In the genomic region with DNA sequence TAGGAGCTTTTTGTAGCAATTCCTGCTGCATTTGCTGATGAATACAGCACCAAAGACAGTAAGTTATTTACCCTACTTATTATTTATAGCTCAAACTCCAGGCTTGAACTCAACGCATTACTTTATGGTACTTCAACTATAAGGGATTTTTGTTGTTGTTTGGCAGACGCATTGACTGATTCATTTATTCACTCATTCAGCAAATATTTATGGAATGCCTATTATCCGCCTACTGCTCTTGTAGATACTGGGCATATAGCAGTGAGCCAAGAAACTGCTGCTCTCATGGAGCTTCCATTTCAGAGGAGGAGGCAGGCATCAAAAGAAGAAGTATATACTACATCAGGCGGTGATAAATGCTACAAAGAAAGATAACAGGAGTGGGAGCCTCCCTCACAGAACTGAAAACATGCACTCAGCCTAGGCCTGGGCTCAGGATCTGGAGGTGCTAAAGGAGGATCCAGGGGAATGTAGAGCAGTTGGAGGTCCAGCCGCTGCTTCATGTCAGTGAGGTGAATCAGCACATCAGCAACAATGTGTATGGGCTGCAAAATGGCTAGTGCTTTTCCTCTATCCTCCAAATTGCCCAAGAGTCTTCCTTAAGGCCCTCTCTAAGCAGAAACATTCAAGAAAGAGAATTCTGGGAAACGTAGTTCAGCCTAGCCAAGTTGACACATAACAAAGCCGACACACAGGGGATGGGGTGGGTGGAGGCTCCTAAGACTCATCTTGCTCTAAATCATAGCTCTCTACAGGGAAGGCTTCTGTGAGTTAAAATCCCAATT, we compare ENCODE assay signal across 15 cellular contexts.
"Had no signal": no experiment of that assay in that cellular context is flagged by ENCODE, and none has a peak within 500 bp of the region (broad histone marks: within the 10 kb centered on the region; RNA-seq: fewer than 3 reads in every experiment).

No MANE protein-coding gene starts in this region.

- H3K4me1 ChIP-seq: gastrocnemius medialis, left ventricle myocardium inferior, right atrium auricular region, thyroid gland had no signal

- H3K27ac ChIP-seq: brain microvascular endothelial cell, gastrocnemius medialis, left ventricle myocardium inferior, right atrium auricular region, thyroid gland had no signal

- DNase-seq: activated CD4-positive, CD25-positive, alpha-beta regulatory T cell treated with anti-CD3 and anti-CD28 coated beads, Interleukin-2, amount 50 U/mL, for 72 hours; activated naive CD4-positive, alpha-beta T cell; activated naive CD8-positive, alpha-beta T cell treated with anti-CD3 and anti-CD28 coated beads, Interleukin-2, amount 10 ng/mL, durations not matched to agents 7 days and 5 days; brain microvascular endothelial cell; effector CD8-positive, alpha-beta T cell; gastrocnemius medialis; left ventricle myocardium inferior; naive thymus-derived CD8-positive, alpha-beta T cell; posterior cingulate gyrus; stimulated activated CD4-positive, alpha-beta T cell treated with anti-CD3 and anti-CD28 coated beads, Interleukin-2, amount 100 ng/mL, for 48 hours; stimulated activated naive B cell treated with anti-CD40 and anti-IgM and Interleukin-4, amounts not matched to agents 10 μg/mL and 1 μg/mL and 100 μg/mL, for 72 hours; thyroid gland had no signal

- ATAC-seq: gastrocnemius medialis; naive thymus-derived CD8-positive, alpha-beta T cell; stimulated activated naive B cell treated with anti-CD40 and anti-IgM and Interleukin-4, amounts not matched to agents 10 μg/mL and 1 μg/mL and 100 μg/mL, for 72 hours had no signal

- H3K36me3 ChIP-seq: brain microvascular endothelial cell, gastrocnemius medialis, left ventricle myocardium inferior, right atrium auricular region, thyroid gland had no signal

- H3K9me3 Mint-ChIP-seq: activated naive CD8-positive, alpha-beta T cell treated with anti-CD3 and anti-CD28 coated beads, Interleukin-2, amount 10 ng/mL, durations not matched to agents 7 days and 5 days; activated T-helper 1 cell treated with anti-CD3 and anti-CD28 coated beads, Interleukin-12 subunit alpha, Interleukin-12 subunit beta, Interleukin-2, Interleukin-4 antibody, amounts not matched to agents 30 ng/mL and 10 ng/mL and 1 ng/mL, durations not matched to agents 14 hours and 24 hours and 36 hours; stimulated activated naive B cell treated with anti-CD40 and anti-IgM and Interleukin-4, amounts not matched to agents 10 μg/mL and 1 μg/mL and 100 μg/mL, for 72 hours; T-helper 2 cell treated with Interferon-gamma antibody and Interleukin-4, amounts not matched to agents 5 μg/mL and 100 μg/mL, for 36 hours had no signal

- H3K9me3 ChIP-seq: gastrocnemius medialis, left ventricle myocardium inferior, right atrium auricular region, thyroid gland had no signal

- H3K36me3 Mint-ChIP-seq: activated naive CD8-positive, alpha-beta T cell treated with anti-CD3 and anti-CD28 coated beads, Interleukin-2, amount 10 ng/mL, durations not matched to agents 7 days and 5 days; naive thymus-derived CD8-positive, alpha-beta T cell; stimulated activated naive B cell treated with anti-CD40 and anti-IgM and Interleukin-4, amounts not matched to agents 10 μg/mL and 1 μg/mL and 100 μg/mL, for 72 hours had no signal

- H3K4me3 Mint-ChIP-seq: activated naive CD8-positive, alpha-beta T cell treated with anti-CD3 and anti-CD28 coated beads, Interleukin-2, amount 10 ng/mL, durations not matched to agents 7 days and 5 days; activated T-helper 1 cell treated with anti-CD3 and anti-CD28 coated beads, Interleukin-12 subunit alpha, Interleukin-12 subunit beta, Interleukin-2, Interleukin-4 antibody, amounts not matched to agents 30 ng/mL and 10 ng/mL and 1 ng/mL, durations not matched to agents 14 hours and 24 hours and 36 hours; naive thymus-derived CD8-positive, alpha-beta T cell; stimulated activated naive B cell treated with anti-CD40 and anti-IgM and Interleukin-4, amounts not matched to agents 10 μg/mL and 1 μg/mL and 100 μg/mL, for 72 hours; T-helper 2 cell treated with Interferon-gamma antibody and Interleukin-4, amounts not matched to agents 5 μg/mL and 100 μg/mL, for 36 hours had no signal

- H3K27ac Mint-ChIP-seq: activated naive CD8-positive, alpha-beta T cell treated with anti-CD3 and anti-CD28 coated beads, Interleukin-2, amount 10 ng/mL, durations not matched to agents 7 days and 5 days; activated T-helper 1 cell treated with anti-CD3 and anti-CD28 coated beads, Interleukin-12 subunit alpha, Interleukin-12 subunit beta, Interleukin-2, Interleukin-4 antibody, amounts not matched to agents 30 ng/mL and 10 ng/mL and 1 ng/mL, durations not matched to agents 14 hours and 24 hours and 36 hours; naive thymus-derived CD8-positive, alpha-beta T cell; stimulated activated naive B cell treated with anti-CD40 and anti-IgM and Interleukin-4, amounts not matched to agents 10 μg/mL and 1 μg/mL and 100 μg/mL, for 72 hours; T-helper 2 cell treated with Interferon-gamma antibody and Interleukin-4, amounts not matched to agents 5 μg/mL and 100 μg/mL, for 36 hours had no signal

- H3K4me1 Mint-ChIP-seq: activated naive CD8-positive, alpha-beta T cell treated with anti-CD3 and anti-CD28 coated beads, Interleukin-2, amount 10 ng/mL, durations not matched to agents 7 days and 5 days; naive thymus-derived CD8-positive, alpha-beta T cell; stimulated activated naive B cell treated with anti-CD40 and anti-IgM and Interleukin-4, amounts not matched to agents 10 μg/mL and 1 μg/mL and 100 μg/mL, for 72 hours had no signal

- H3K4me3 ChIP-seq: gastrocnemius medialis, left ventricle myocardium inferior, right atrium auricular region, thyroid gland had no signal

- H3K27me3 ChIP-seq: brain microvascular endothelial cell, gastrocnemius medialis, right atrium auricular region, thyroid gland had no signal
